Comparison of ENCODE assay signal across 13 cellular contexts in the genomic region with DNA sequence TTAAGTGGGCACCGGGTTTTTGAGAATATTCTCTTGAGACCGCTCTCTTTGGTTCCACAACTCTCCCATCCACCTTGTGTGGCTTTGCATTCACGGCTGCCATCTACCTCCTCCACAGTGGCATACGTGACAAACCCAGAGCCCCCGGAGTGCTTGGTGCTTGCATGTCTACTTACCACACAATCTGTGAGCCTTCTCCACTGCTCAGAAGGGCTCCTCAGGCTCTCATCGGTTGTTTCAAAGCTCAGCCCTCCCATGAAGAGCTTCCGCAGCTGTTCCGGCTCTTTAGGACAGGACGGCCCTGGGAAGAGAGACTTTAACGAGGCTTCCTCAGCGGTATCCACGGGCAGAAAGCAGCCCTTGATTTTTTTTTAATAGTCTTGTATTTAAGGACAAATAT.
A peak's percentile ranks its signal among the peaks of the same experiment; 100 is the strongest.
DNase-seq lines count a peak whose midpoint lies in the region; ATAC-seq and TF ChIP-seq lines count a peak whose summit lies in the region.
"Had no signal": no experiment of that assay in that cellular context is flagged by ENCODE, and none has a peak within 500 bp of the region (broad histone marks: within the 10 kb centered on the region; RNA-seq: fewer than 3 reads in every experiment).

No MANE protein-coding gene starts in this region.

- BruUV-seq in PC-3 (replicated peaks; lab: Mats Ljungman, UMichigan), result no TSS peak
- BruUV-seq in PC-9 (replicated peaks; lab: Mats Ljungman, UMichigan), result no TSS peak

- peaks cover 0 to 21% (median 0%) of the 10 kb centered on the region in 9 donors for H3K4me1 ChIP-seq in heart right ventricle
- H3K4me1 ChIP-seq in PC-3 (ENCODE audit: insufficient read depth, low read length), result no peaks in the 10 kb centered on the region
- no peaks in the 10 kb centered on the region for H3K4me1 ChIP-seq in PC-9 (replicated peaks; ENCODE audit: insufficient read depth)
- H3K4me1 ChIP-seq: upper lobe of left lung had no signal

- no peaks in the 10 kb centered on the region for H3K27me3 ChIP-seq in heart right ventricle
- 0 out of 2 replicates have a peak, but pooled peaks cover 10% of the 10 kb centered on the region for H3K27me3 ChIP-seq in PC-3 (ENCODE audit: low read length)
- H3K27me3 ChIP-seq in PC-9 (ENCODE audit: insufficient read depth, low read depth), result no peaks in the 10 kb centered on the region
- H3K27me3 ChIP-seq: MG63, upper lobe of left lung had no signal

- H3K9me3 ChIP-seq in heart right ventricle, result no peaks in the 10 kb centered on the region
- H3K9me3 ChIP-seq in PC-3 (ENCODE audit: low read length), result no peaks in the 10 kb centered on the region
- no peaks in the 10 kb centered on the region for H3K9me3 ChIP-seq in PC-9 (ENCODE audit: insufficient read depth, low read depth)
- H3K9me3 ChIP-seq: MG63, upper lobe of left lung had no signal

- POLR2A ChIA-PET in PC-3 (lab: Charles Lee; ENCODE audit: unreplicated experiment), result no interaction called here
- POLR2A ChIA-PET in PC-9 (lab: Charles Lee; ENCODE audit: unreplicated experiment), result no interaction called here

- intact Hi-C loops in heart right ventricle (cut with DNase I) (no loop called here), PC-3 (cut with micrococcal nuclease) (no loop called here), PC-9 (cut with micrococcal nuclease; ENCODE audit: unreplicated experiment) (no loop called here)

- H3K27ac ChIP-seq in heart right ventricle, result peak overlapping the region in 2 of 10 donors; percentile 11 to 30
- H3K27ac ChIP-seq in PC-3 (ENCODE audit: low read length), result no peak overlapping the region
- no peak overlapping the region for H3K27ac ChIP-seq in PC-9
- H3K27ac ChIP-seq: upper lobe of left lung had no signal

- no peaks in the 10 kb centered on the region for H4K20me1 ChIP-seq in PC-3 (ENCODE audit: low read length)
- no peaks in the 10 kb centered on the region for H4K20me1 ChIP-seq in PC-9 (ENCODE audit: insufficient read depth)

- TF ChIP-seq CTCF in heart right ventricle (IDR thresholded peaks at IDR 0.05) (no peak), PC-3 (conservative IDR thresholded peaks at IDR 0.05; ENCODE audit: low read depth, low read length) (no peak), PC-9 (conservative IDR thresholded peaks at IDR 0.05) (no peak)

- peak in 5 of 8 donors; percentile 27 to 63 (median 55) for ATAC-seq in heart right ventricle
- no peak for ATAC-seq in HG02973 (IDR thresholded peaks at IDR 0.05; ENCODE audit: unreplicated experiment)
- ATAC-seq in PC-3, result no peak
- no peak for ATAC-seq in HG02885 (IDR thresholded peaks at IDR 0.05; ENCODE audit: poor library complexity, unreplicated experiment)
- ATAC-seq: activated CD8-positive, alpha-beta T cell treated with anti-CD3 and anti-CD28 coated beads, Interleukin-2, amount 10 ng/mL, durations not matched to agents 7 days and 5 days had no signal

- H3K9me2 ChIP-seq in PC-3 (replicated peaks; ENCODE audit: low read length), result no peaks in the 10 kb centered on the region
- no peaks in the 10 kb centered on the region for H3K9me2 ChIP-seq in PC-9 (ENCODE audit: insufficient read depth)

- CTCF ChIA-PET in PC-3 (lab: Charles Lee) (no interaction called here), PC-9 (lab: Charles Lee) (no interaction called here)

- H3K9ac ChIP-seq in PC-3 (ENCODE audit: low read length), result no peak overlapping the region

- H2AFZ ChIP-seq in PC-3 (ENCODE audit: low read length), result no peak overlapping the region
- H2AFZ ChIP-seq in PC-9, result no peak overlapping the region

- DNase-seq in DMS 273 (lab: John Stamatoyannopoulos, UW; ENCODE audit: unreplicated experiment), result peak; percentile 85
- peak; percentile 36 to 58 for DNase-seq in NCI-H446 (lab: John Stamatoyannopoulos, UW)
- no peak for DNase-seq in heart right ventricle
- DNase-seq in retina, result peak; percentile 42
- DNase-seq in PC-3, result no peak
- no peak for DNase-seq in PC-9
- DNase-seq: activated CD8-positive, alpha-beta T cell treated with anti-CD3 and anti-CD28 coated beads, Interleukin-2, amount 10 ng/mL, durations not matched to agents 7 days and 5 days; activated naive CD4-positive, alpha-beta T cell treated with Interleukin-2 at 50 U/mL for 16 hours; MG63; stimulated activated CD8-positive, alpha-beta memory T cell treated with anti-CD3 and anti-CD28 coated beads, Interleukin-4, amount 100 ng/mL, for 48 hours; upper lobe of left lung had no signal

- H3F3A ChIP-seq in PC-3 (ENCODE audit: low read length, unreplicated experiment) (no peaks in the 10 kb centered on the region), PC-9 (ENCODE audit: insufficient read depth, low read depth) (no peaks in the 10 kb centered on the region)

- H3K79me2 ChIP-seq in PC-3 (ENCODE audit: low read length), result no peaks in the 10 kb centered on the region
- H3K79me2 ChIP-seq in PC-9 (ENCODE audit: low read depth), result no peaks in the 10 kb centered on the region

- WGBS in heart right ventricle, 2 donors, result 62 to 69% methylated on average over 12 of the region's 12 CpGs

- H3K4me3 ChIP-seq in heart right ventricle, result peak overlapping the region in 7 of 10 donors; percentile 11 to 35 (median 28)
- no peak overlapping the region for H3K4me3 ChIP-seq in PC-3 (ENCODE audit: low read length)
- H3K4me3 ChIP-seq in PC-9, result no peak overlapping the region
- H3K4me3 ChIP-seq: MG63, upper lobe of left lung had no signal

- H3K36me3 ChIP-seq in heart right ventricle (no peaks in the 10 kb centered on the region), PC-3 (ENCODE audit: low read depth, low read length) (no peaks in the 10 kb centered on the region), PC-9 (ENCODE audit: low read depth) (no peaks in the 10 kb centered on the region)
- H3K36me3 ChIP-seq: MG63, upper lobe of left lung had no signal

- H3K4me2 ChIP-seq in PC-3 (ENCODE audit: low read length) (no peak overlapping the region), PC-9 (no peak overlapping the region)

Comparison
In these comparisons a context has a peak if more than half of its experiments do, and no peak if none do; other contexts are left out.
1. DNase-seq: peak in DMS 273 (single experiment), NCI-H446 (2 of 2) and retina (single experiment); none in heart right ventricle (0 of 2), PC-3 (single experiment) and PC-9 (0 of 2).
2. ATAC-seq: peak in heart right ventricle (5 of 8); none in HG02973 (single experiment), PC-3 (single experiment) and HG02885 (single experiment).
3. H3K4me3 ChIP-seq: peak in heart right ventricle (7 of 10); none in PC-3 (single experiment) and PC-9 (single experiment).